In the genomic region with DNA sequence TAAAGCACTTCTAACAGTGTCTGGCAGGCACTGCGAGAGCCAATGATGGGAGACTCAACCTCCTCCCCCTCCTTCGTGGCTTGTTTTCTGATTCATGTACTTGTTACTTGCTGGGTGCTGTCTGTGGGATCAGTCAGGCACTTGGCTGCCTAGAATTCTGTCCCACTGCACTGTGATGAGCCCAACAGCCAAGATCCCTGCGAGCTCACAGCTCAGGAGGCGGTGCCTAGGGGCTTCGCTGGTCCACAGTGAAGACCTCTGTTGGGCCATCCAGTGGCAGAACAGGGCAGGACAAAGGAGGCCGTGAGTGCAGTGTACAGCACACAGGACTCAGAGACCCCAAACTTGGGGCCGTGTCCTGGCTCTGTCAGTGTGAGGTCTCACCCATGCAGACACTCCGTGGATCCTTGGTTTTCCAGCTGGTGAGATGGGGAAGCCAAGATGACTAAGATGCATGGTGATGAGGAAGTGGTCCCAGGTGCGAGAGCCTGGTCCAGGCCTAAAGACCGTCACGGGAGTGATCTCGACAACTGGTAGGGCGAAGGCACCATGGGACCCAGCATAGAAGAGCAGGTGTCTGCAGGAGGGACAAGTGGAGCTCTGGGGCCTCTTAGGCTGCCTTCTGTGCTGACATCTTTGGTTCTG, we compare ENCODE assay signal across 23 cellular contexts. TPM values are rescaled to one million over a fixed set of nuclear protein-coding genes. Genes with fewer than 3 reads are reported as not detected.
DNase-seq lines count a peak whose midpoint lies in the region; ATAC-seq lines count a peak whose summit lies in the region.
"Had no signal": no experiment of that assay in that cellular context is flagged by ENCODE, and none has a peak within 500 bp of the region (broad histone marks: within the 10 kb centered on the region; RNA-seq: fewer than 3 reads in every experiment).

No MANE protein-coding gene starts in this region.

- H3K4ac ChIP-seq in neuronal stem cell (ENCODE audit: low read length): no peak overlapping the region

- H3K4me1 ChIP-seq in neuronal stem cell (ENCODE audit: control insufficient read depth in 2 of 2, insufficient read depth in 1 of 2, low read depth in 1 of 2, low read length in 2 of 2): peaks cover 10 to 14% of the 10 kb centered on the region in 2 donors
- H3K4me1 ChIP-seq: gastrocnemius medialis had no signal

- no peak overlapping the region for H3K23ac ChIP-seq in neuronal stem cell (ENCODE audit: low read depth, low read length, poor library complexity)

- intact Hi-C loops in Right ventricle myocardium superior (cut with DNase I): no loop called here

- H2AK5ac ChIP-seq in neuronal stem cell (ENCODE audit: low read depth, low read length): no peak overlapping the region

- no peak overlapping the region for H3K4me3 ChIP-seq in neuronal stem cell (ENCODE audit: low read length in 2 of 2)
- H3K4me3 ChIP-seq: body of pancreas, gastrocnemius medialis, GM23338, testis had no signal

- no peak overlapping the region for H3K27ac ChIP-seq in neuronal stem cell (replicated peaks; ENCODE audit: low read length)
- H3K27ac ChIP-seq: testis had no signal

- no peak overlapping the region for H4K91ac ChIP-seq in neuronal stem cell (ENCODE audit: low read depth, low read length, poor library complexity)

- no peak overlapping the region for H2BK12ac ChIP-seq in neuronal stem cell (ENCODE audit: low read length)

- peak; percentile 34 for DNase-seq in AG08395 (ENCODE audit: low spot score)
- peak; percentile 82 for DNase-seq in RPMI7951 (ENCODE audit: low read depth)
- DNase-seq in Right ventricle myocardium superior: peak; percentile 38
- no peak for DNase-seq in neuronal stem cell (ENCODE audit: low spot score)
- no peak for DNase-seq in cerebellar nuclear complex (lab: John Stamatoyannopoulos, UW)
- no peak for DNase-seq in stimulated activated naive CD4-positive, alpha-beta T cell (lab: John Stamatoyannopoulos, UW)
- DNase-seq: activated CD8-positive, alpha-beta T cell treated with anti-CD3 and anti-CD28 coated beads for 36 hours; activated naive CD4-positive, alpha-beta T cell treated with anti-CD3 and anti-CD28 coated beads, Interleukin-2, amount 50 U/mL, for 16 hours; activated T-cell treated with anti-CD3 and anti-CD28 coated beads, Interleukin-2, amount 50 U/mL, for 24 hours; DMS 273 treated with DMSO at 0.1 percent for 48 hours; NCI-H187 treated with DMSO at 0.1 percent for 48 hours; NCI-H446 treated with DMSO at 0.1 percent for 48 hours; small intestine; stimulated activated CD4-positive, alpha-beta T cell treated with anti-CD3 and anti-CD28 coated beads, Interleukin-4, amount 100 ng/mL, for 24 hours; T-helper 17 cell had no signal

- H3K36me3 ChIP-seq in neuronal stem cell (replicated peaks in 1 of 2; ENCODE audit: control insufficient read depth in 2 of 2, insufficient read depth in 2 of 2, low read length in 2 of 2): no peaks in the 10 kb centered on the region
- H3K36me3 ChIP-seq: gastrocnemius medialis had no signal

- peak; percentile 7 for ATAC-seq in Right ventricle myocardium superior (ENCODE audit: poor library complexity)
- no peak for ATAC-seq in GM18520 (IDR thresholded peaks at IDR 0.05; ENCODE audit: unreplicated experiment)
- no peak for ATAC-seq in GM18517 (IDR thresholded peaks at IDR 0.05; ENCODE audit: unreplicated experiment)
- ATAC-seq: activated CD8-positive, alpha-beta T cell treated with anti-CD3 and anti-CD28 coated beads for 36 hours; GM23338; T-helper 17 cell had no signal

- peaks cover 0 to 16% (median 0%) of the 10 kb centered on the region in 3 experiments for H3K27me3 ChIP-seq in neuronal stem cell (ENCODE audit: control insufficient read depth in 3 of 3, insufficient read depth in 3 of 3, low read depth in 1 of 3, low read length in 3 of 3)
- H3K27me3 ChIP-seq: body of pancreas, testis had no signal

- no peak overlapping the region for H2BK5ac ChIP-seq in neuronal stem cell (ENCODE audit: low read length)

- no CpG with 5 or more reads among the region's 13 CpGs for WGBS in neuronal stem cell (ENCODE audit: extremely low coverage in 2 of 2, insufficient read length in 2 of 2, insufficient replicate concordance in 1 of 2), 2 donors

- H3K18ac ChIP-seq in neuronal stem cell (ENCODE audit: low read length): peak overlapping the region; percentile 15

- H2BK120ac ChIP-seq in neuronal stem cell (ENCODE audit: low read depth, low read length): no peak overlapping the region

- no peaks in the 10 kb centered on the region for H3K9me3 ChIP-seq in neuronal stem cell (replicated peaks in 1 of 2; ENCODE audit: control insufficient read depth in 2 of 2, insufficient read depth in 1 of 2, low read depth in 1 of 2, low read length in 2 of 2)
- H3K9me3 ChIP-seq: testis had no signal

- no peak overlapping the region for H3K9ac ChIP-seq in neuronal stem cell (ENCODE audit: low read depth, low read length, poor library complexity)

- H3K14ac ChIP-seq in neuronal stem cell (ENCODE audit: low read length): no peak overlapping the region

- no peak overlapping the region for H2AFZ ChIP-seq in neuronal stem cell (ENCODE audit: low read length)

- H2BK15ac ChIP-seq in neuronal stem cell (ENCODE audit: low read length): peak overlapping the region; percentile 3

- no peak overlapping the region for H3K4me2 ChIP-seq in neuronal stem cell (ENCODE audit: insufficient read depth, low read length, poor library complexity, severe bottlenecking)
- H3K4me2 ChIP-seq: GM23338 had no signal

- no peaks in the 10 kb centered on the region for H3K79me1 ChIP-seq in neuronal stem cell (ENCODE audit: low read depth, low read length)

- H4K8ac ChIP-seq in neuronal stem cell (ENCODE audit: low read depth, low read length): no peak overlapping the region

RNA-seq across cellular contexts. Expression of a gene that starts 19.5 kb away (rescaled TPM):
- not detected in 2 replicates for total RNA-seq in RPMI7951 (2014; rRNA removed; shearing (Covaris generic))
- total RNA-seq in Right ventricle myocardium superior: not detected
- not detected for polyA plus RNA-seq in neuronal stem cell (2013, experiment 1 of 2)
- polyA plus RNA-seq in neuronal stem cell (2013, experiment 2 of 2): not detected
- total RNA-seq: activated CD8-positive, alpha-beta T cell treated with anti-CD3 and anti-CD28 coated beads for 36 hours; body of pancreas; gastrocnemius medialis; GM23338; lung microvascular endothelial cell; T-helper 17 cell; testis had no signal
- polyA plus RNA-seq: CD14-positive monocyte, GM23338, small intestine had no signal

RNA-seq across cellular contexts. Expression of a gene that starts 26.4 kb away (rescaled TPM):
- total RNA-seq in RPMI7951 (2014; rRNA removed; shearing (Covaris generic)): 15.4 and 23.7 TPM in 2 replicates
- total RNA-seq in Right ventricle myocardium superior: 2.9 TPM
- polyA plus RNA-seq in neuronal stem cell (2013, experiment 1 of 2): 3.7 TPM
- 3.8 TPM for polyA plus RNA-seq in neuronal stem cell (2013, experiment 2 of 2)

RNA-seq across cellular contexts. Expression of a gene that starts 29.2 kb away (rescaled TPM):
- total RNA-seq in RPMI7951 (2014; rRNA removed; shearing (Covaris generic)): 6.6 and 9.7 TPM in 2 replicates
- total RNA-seq in Right ventricle myocardium superior: 8.1 TPM
- 0.17 TPM for polyA plus RNA-seq in neuronal stem cell (2013, experiment 1 of 2)
- 0.15 TPM for polyA plus RNA-seq in neuronal stem cell (2013, experiment 2 of 2)
- total RNA-seq: T-helper 17 cell had no signal
- polyA plus RNA-seq: CD14-positive monocyte had no signal

RNA-seq across cellular contexts. Expression of a gene that starts 45.5 kb away (rescaled TPM):
- total RNA-seq in RPMI7951 (2014; rRNA removed; shearing (Covaris generic)): 2.4 TPM in 2 replicates
- 12.9 TPM for total RNA-seq in Right ventricle myocardium superior
- 18.8 TPM for polyA plus RNA-seq in neuronal stem cell (2013, experiment 1 of 2)
- polyA plus RNA-seq in neuronal stem cell (2013, experiment 2 of 2): 19.4 TPM

Comparison
In these comparisons a context has a peak if more than half of its experiments do, and no peak if none do; other contexts are left out.
1. DNase-seq: peak in AG08395 (single experiment), RPMI7951 (single experiment) and Right ventricle myocardium superior (single experiment); none in neuronal stem cell (single experiment), cerebellar nuclear complex (0 of 2) and stimulated activated naive CD4-positive, alpha-beta T cell (0 of 6).